Comparison of ENCODE assay signal across 1 cellular context in genomic region chr12:42327227-42327590, GRCh38.
TF ChIP-seq lines count a peak whose summit lies in the region.

No MANE protein-coding gene starts in this region.

TF ChIP-seq in HEK293, 187 proteins besides CTCF, POLR2A, EP300 and RAD21 (continued from another document):
- TF ChIP-seq REST (tag by site-specific recombination; IDR thresholded peaks at IDR 0.05) (no peak), ZNF692 (tag by site-specific recombination; IDR thresholded peaks at IDR 0.05) (no peak)
